In the genomic region with DNA sequence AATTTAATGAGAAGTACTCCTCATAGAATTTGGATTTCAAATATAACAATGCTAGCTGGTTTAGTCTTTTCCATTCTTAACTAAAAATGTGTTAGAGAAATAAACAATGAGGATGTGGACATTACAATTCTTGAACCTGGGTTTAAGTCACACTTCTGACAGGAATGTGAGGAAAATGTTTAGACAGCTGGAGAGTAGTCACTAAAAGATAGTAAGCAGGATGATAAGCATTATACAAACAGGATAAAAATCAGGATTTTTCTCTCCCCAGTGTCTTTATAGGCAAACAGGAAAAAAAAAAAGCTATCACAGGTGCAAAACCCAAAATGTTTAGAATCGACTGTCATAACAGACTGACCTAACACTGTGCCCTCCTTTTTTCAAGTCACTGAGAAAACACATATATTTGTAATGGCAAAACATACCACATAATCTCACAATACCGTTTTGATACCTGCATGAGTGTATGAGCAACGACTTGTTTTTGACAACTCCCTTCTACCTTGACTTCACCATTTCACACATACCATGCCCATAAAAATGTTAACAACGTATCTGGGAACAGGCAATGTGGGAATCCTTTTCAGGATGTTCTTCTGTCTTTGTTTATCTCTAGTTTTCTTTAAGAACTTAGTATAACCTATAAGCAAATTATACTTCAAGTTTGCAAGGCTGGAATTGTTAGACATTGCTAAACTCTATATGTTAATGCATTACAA, we compare ENCODE assay signal across 13 cellular contexts.
"Had no signal": no experiment of that assay in that cellular context is flagged by ENCODE, and none has a peak within 500 bp of the region (broad histone marks: within the 10 kb centered on the region; RNA-seq: fewer than 3 reads in every experiment).

No MANE protein-coding gene starts in this region.

- H3K4me3 ChIP-seq: testis had no signal

- H3K9me3 ChIP-seq: testis had no signal

- H3K27ac Mint-ChIP-seq: activated CD8-positive, alpha-beta memory T cell treated with anti-CD3 and anti-CD28 coated beads, Interleukin-2, amount 10 ng/mL, durations not matched to agents 7 days and 5 days; activated naive CD4-positive, alpha-beta T cell treated with anti-CD3 and anti-CD28 coated beads, Interleukin-2, amount 50 U/mL, for 72 hours; activated T-cell treated with anti-CD3 and anti-CD28 coated beads, Interleukin-2, amount 50 U/mL, for 24 hours; immature natural killer cell; natural killer cell treated with Interleukin-12 subunit alpha and Interleukin-12 subunit beta and Interleukin-15 and Interleukin-18, amount 100 ng/mL, for 72 hours; stimulated activated naive CD8-positive, alpha-beta T cell treated with anti-CD3 and anti-CD28 coated beads, Interleukin-15, amount 100 ng/mL, for 72 hours had no signal

- H3K4me3 Mint-ChIP-seq: activated CD8-positive, alpha-beta memory T cell treated with anti-CD3 and anti-CD28 coated beads, Interleukin-2, amount 10 ng/mL, durations not matched to agents 7 days and 5 days; activated T-cell treated with anti-CD3 and anti-CD28 coated beads, Interleukin-2, amount 50 U/mL, for 24 hours; immature natural killer cell; natural killer cell treated with Interleukin-12 subunit alpha and Interleukin-12 subunit beta and Interleukin-15 and Interleukin-18, amount 100 ng/mL, for 72 hours; stimulated activated naive CD8-positive, alpha-beta T cell treated with anti-CD3 and anti-CD28 coated beads, Interleukin-15, amount 100 ng/mL, for 72 hours had no signal

- FAIRE-seq: bronchial epithelial cell had no signal

- H3K36me3 Mint-ChIP-seq: activated CD8-positive, alpha-beta memory T cell treated with anti-CD3 and anti-CD28 coated beads, Interleukin-2, amount 10 ng/mL, durations not matched to agents 7 days and 5 days; immature natural killer cell had no signal

- H3K4me1 Mint-ChIP-seq: activated CD8-positive, alpha-beta memory T cell treated with anti-CD3 and anti-CD28 coated beads, Interleukin-2, amount 10 ng/mL, durations not matched to agents 7 days and 5 days; stimulated activated naive CD8-positive, alpha-beta T cell treated with anti-CD3 and anti-CD28 coated beads, Interleukin-15, amount 100 ng/mL, for 72 hours had no signal

- H3K9me3 Mint-ChIP-seq: natural killer cell treated with Interleukin-12 subunit alpha and Interleukin-12 subunit beta and Interleukin-15 and Interleukin-18, amount 100 ng/mL, for 72 hours had no signal

- H3K4me1 ChIP-seq: testis had no signal

- DNase-seq: activated CD4-positive, alpha-beta T cell treated with anti-CD3 and anti-CD28 coated beads, Interleukin-2, amount 50 U/mL, for 4 hours; activated CD8-positive, alpha-beta memory T cell treated with anti-CD3 and anti-CD28 coated beads, Interleukin-2, amount 10 ng/mL, durations not matched to agents 7 days and 5 days; activated effector memory CD4-positive, alpha-beta T cell treated with Interleukin-2 at 50 U/mL for 16 hours; activated T-cell treated with anti-CD3 and anti-CD28 coated beads, Interleukin-2, amount 50 U/mL, for 24 hours; immature natural killer cell; left colon; stimulated activated CD4-positive, alpha-beta T cell treated with anti-CD3 and anti-CD28 coated beads, Interleukin-4, amount 100 ng/mL, for 4 hours; stimulated activated naive CD8-positive, alpha-beta T cell treated with anti-CD3 and anti-CD28 coated beads, Interleukin-15, amount 100 ng/mL, for 72 hours; testis had no signal

- H3K27me3 Mint-ChIP-seq: activated CD8-positive, alpha-beta memory T cell treated with anti-CD3 and anti-CD28 coated beads, Interleukin-2, amount 10 ng/mL, durations not matched to agents 7 days and 5 days; activated T-cell treated with anti-CD3 and anti-CD28 coated beads, Interleukin-2, amount 50 U/mL, for 24 hours; natural killer cell treated with Interleukin-12 subunit alpha and Interleukin-12 subunit beta and Interleukin-15 and Interleukin-18, amount 100 ng/mL, for 72 hours; stimulated activated naive CD8-positive, alpha-beta T cell treated with anti-CD3 and anti-CD28 coated beads, Interleukin-15, amount 100 ng/mL, for 72 hours had no signal

- ATAC-seq: activated CD4-positive, CD25-positive, alpha-beta regulatory T cell treated with anti-CD3 and anti-CD28 coated beads, Interleukin-2, amount 50 U/mL, for 24 hours; activated CD8-positive, alpha-beta memory T cell treated with anti-CD3 and anti-CD28 coated beads, Interleukin-2, amount 10 ng/mL, durations not matched to agents 7 days and 5 days; activated naive CD4-positive, alpha-beta T cell treated with anti-CD3 and anti-CD28 coated beads, Interleukin-2, amount 50 U/mL, for 72 hours; left colon; natural killer cell treated with Interleukin-12 subunit alpha and Interleukin-12 subunit beta and Interleukin-15 and Interleukin-18, amount 100 ng/mL, for 72 hours; stimulated activated naive CD8-positive, alpha-beta T cell treated with anti-CD3 and anti-CD28 coated beads, Interleukin-15, amount 100 ng/mL, for 72 hours had no signal

- H3K27ac ChIP-seq: testis had no signal

- H3K27me3 ChIP-seq: testis had no signal
